11 cellular contexts compared by ENCODE assay signal in genomic region chr2:38554973-38555595, GRCh38. TPM values are rescaled to one million over a fixed set of nuclear protein-coding genes. Genes with fewer than 3 reads are reported as not detected.
A peak's percentile ranks its signal among the peaks of the same experiment; 100 is the strongest.
DNase-seq lines count a peak whose midpoint lies in the region; ATAC-seq and TF ChIP-seq lines count a peak whose summit lies in the region.
"Had no signal": no experiment of that assay in that cellular context is flagged by ENCODE, and none has a peak within 500 bp of the region (broad histone marks: within the 10 kb centered on the region; RNA-seq: fewer than 3 reads in every experiment).

No MANE protein-coding gene starts in this region.

- no peak overlapping the region for H3K4me3 Mint-ChIP-seq in activated CD8-positive, alpha-beta memory T cell treated with anti-CD3 and anti-CD28 coated beads, Interleukin-2, amount 10 ng/mL, durations not matched to agents 7 days and 5 days
- H3K4me3 Mint-ChIP-seq: activated naive CD4-positive, alpha-beta T cell treated with anti-CD3 and anti-CD28 coated beads, Interleukin-2, amount 50 U/mL, for 24 hours had no signal

- H3K27me3 Mint-ChIP-seq in activated CD8-positive, alpha-beta memory T cell treated with anti-CD3 and anti-CD28 coated beads, Interleukin-2, amount 10 ng/mL, durations not matched to agents 7 days and 5 days = no peaks in the 10 kb centered on the region
- H3K27me3 Mint-ChIP-seq: activated naive CD4-positive, alpha-beta T cell treated with anti-CD3 and anti-CD28 coated beads, Interleukin-2, amount 50 U/mL, for 24 hours had no signal

- H3K9me3 Mint-ChIP-seq in activated CD8-positive, alpha-beta memory T cell treated with anti-CD3 and anti-CD28 coated beads, Interleukin-2, amount 10 ng/mL, durations not matched to agents 7 days and 5 days (ENCODE audit: low read depth) = no peaks in the 10 kb centered on the region
- H3K9me3 Mint-ChIP-seq: activated naive CD4-positive, alpha-beta T cell treated with anti-CD3 and anti-CD28 coated beads, Interleukin-2, amount 50 U/mL, for 24 hours had no signal

- H3K27me3 ChIP-seq in transverse colon = no peaks in the 10 kb centered on the region

- TF ChIP-seq EP300 in transverse colon (IDR thresholded peaks at IDR 0.05; ENCODE audit: low read depth) = no peak

- H3K9me3 ChIP-seq in transverse colon = no peaks in the 10 kb centered on the region

- peaks cover 0 to 2% (median 0%) of the 10 kb centered on the region in 4 donors for H3K4me1 ChIP-seq in transverse colon

- WGBS in transverse colon (ENCODE audit: low coverage in 1 of 2), 2 donors = 93% methylated on average over 8 of the region's 8 CpGs; no CpG with 5 or more reads in 1 of the 2 donors

- no peak for DNase-seq in activated CD8-positive, alpha-beta memory T cell treated with anti-CD3 and anti-CD28 coated beads, Interleukin-2, amount 10 ng/mL, durations not matched to agents 7 days and 5 days
- no peak for DNase-seq in activated CD8-positive, alpha-beta memory T cell treated with anti-CD3 and anti-CD28 coated beads for 24 hours
- DNase-seq in OCI-M1 (lab: John Stamatoyannopoulos, UW) (peak; percentile 60), fibroblast of mammary gland (ENCODE audit: low read depth) (peak; percentile 36), transverse colon (no peak), activated T-cell treated with anti-CD3 and anti-CD28 coated beads for 4 hours (no peak)
- DNase-seq: left cardiac atrium, RPMI8226 had no signal

- TF ChIP-seq CTCF in fibroblast of mammary gland (conservative IDR thresholded peaks at IDR 0.05; ENCODE audit: control insufficient read depth, insufficient read depth, low read depth, low read length) = peak; percentile 53
- peak in 4 of 5 experiments; percentile 13 to 33 (median 29) for TF ChIP-seq CTCF in transverse colon (IDR thresholded peaks at IDR 0.05)

- CTCF ChIA-PET in activated CD8-positive, alpha-beta memory T cell treated with anti-CD3 and anti-CD28 coated beads, Interleukin-2, amount 10 ng/mL, durations not matched to agents 7 days and 5 days (lab: Charles Lee) = interaction anchor here (1.2 to 4.3 kb wide), 6 partner anchors 11 to 186 kb away, joined by 3 to 25 read pairs (median 4); no protein-coding TSS in a partner anchor

- in situ Hi-C loops in transverse colon (cut with MboI; ENCODE audit: low pct_ligation_motif_present in 1 of 4, low pct_unique_long_range_greater_than_20kb in 1 of 4, low sequenced_read_pairs in 3 of 4) = no loop called here

- H3K4me3 ChIP-seq in fibroblast of mammary gland (ENCODE audit: control insufficient read depth, low read depth, low read length) = no peak overlapping the region
- no peak overlapping the region for H3K4me3 ChIP-seq in transverse colon

- H3K27ac Mint-ChIP-seq in activated CD8-positive, alpha-beta memory T cell treated with anti-CD3 and anti-CD28 coated beads, Interleukin-2, amount 10 ng/mL, durations not matched to agents 7 days and 5 days = no peak overlapping the region
- H3K27ac Mint-ChIP-seq: activated naive CD4-positive, alpha-beta T cell treated with anti-CD3 and anti-CD28 coated beads, Interleukin-2, amount 50 U/mL, for 24 hours had no signal

- peaks cover 13% of the 10 kb centered on the region for H3K36me3 Mint-ChIP-seq in activated CD8-positive, alpha-beta memory T cell treated with anti-CD3 and anti-CD28 coated beads, Interleukin-2, amount 10 ng/mL, durations not matched to agents 7 days and 5 days
- H3K36me3 Mint-ChIP-seq: activated naive CD4-positive, alpha-beta T cell treated with anti-CD3 and anti-CD28 coated beads, Interleukin-2, amount 50 U/mL, for 24 hours had no signal

- no peak overlapping the region for H3K27ac ChIP-seq in transverse colon

- no peak for TF ChIP-seq POLR2A in transverse colon (IDR thresholded peaks at IDR 0.05)

- ATAC-seq in activated CD8-positive, alpha-beta memory T cell treated with anti-CD3 and anti-CD28 coated beads, Interleukin-2, amount 10 ng/mL, durations not matched to agents 7 days and 5 days = peak; percentile 42
- ATAC-seq in HG03442 (IDR thresholded peaks at IDR 0.05; ENCODE audit: unreplicated experiment) (no peak), HG02973 (IDR thresholded peaks at IDR 0.05; ENCODE audit: unreplicated experiment) (no peak)

- peaks cover 3% of the 10 kb centered on the region for H3K4me1 Mint-ChIP-seq in activated CD8-positive, alpha-beta memory T cell treated with anti-CD3 and anti-CD28 coated beads, Interleukin-2, amount 10 ng/mL, durations not matched to agents 7 days and 5 days

- H3K36me3 ChIP-seq in transverse colon = no peaks in the 10 kb centered on the region

- intact Hi-C loops in transverse colon (cut with DNase I; ENCODE audit: low total_unique reads) = no loop called here

RNA-seq across cellular contexts. Expression of gene HNRNPLL, which starts 47.6 kb away (rescaled TPM):
- total RNA-seq in activated CD8-positive, alpha-beta memory T cell treated with anti-CD3 and anti-CD28 coated beads, Interleukin-2, amount 10 ng/mL, durations not matched to agents 7 days and 5 days = 100 to 1,000 TPM in 1 of 2 experiments, 10 to 100 TPM in 1; 88.8 to 106 TPM
- 10 to 100 TPM; 45.2 to 59.7 (median 54.4) TPM for total RNA-seq in transverse colon

Comparison
In these comparisons a context has a peak if more than half of its experiments do, and no peak if none do; other contexts are left out.
1. DNase-seq: peak in OCI-M1 (single experiment) and fibroblast of mammary gland (single experiment); none in activated CD8-positive, alpha-beta memory T cell treated with anti-CD3 and anti-CD28 coated beads, Interleukin-2, amount 10 ng/mL, durations not matched to agents 7 days and 5 days (single experiment), activated CD8-positive, alpha-beta memory T cell treated with anti-CD3 and anti-CD28 coated beads for 24 hours (single experiment), transverse colon (single experiment) and activated T-cell treated with anti-CD3 and anti-CD28 coated beads for 4 hours (single experiment).